In genomic region chr11:6410695-6411430, GRCh38 we compare ENCODE assay signal across 15 cellular contexts. TPM values are rescaled to one million over a fixed set of nuclear protein-coding genes. Genes with fewer than 3 reads are reported as not detected.
"Had no signal": no experiment of that assay in that cellular context is flagged by ENCODE, and none has a peak within 500 bp of the region (broad histone marks: within the 10 kb centered on the region; RNA-seq: fewer than 3 reads in every experiment).

No MANE protein-coding gene starts in this region.

- H3K4me3 Mint-ChIP-seq: activated T-helper 1 cell treated with anti-CD3 and anti-CD28 coated beads, Interleukin-12 subunit alpha, Interleukin-12 subunit beta, Interleukin-2, Interleukin-4 antibody, amounts not matched to agents 30 ng/mL and 10 ng/mL and 1 ng/mL, durations not matched to agents 14 hours and 24 hours and 36 hours; endodermal cell; WTC11 had no signal

- H3K36me3 Mint-ChIP-seq: WTC11 had no signal

- H3K9me3 Mint-ChIP-seq: activated T-helper 1 cell treated with anti-CD3 and anti-CD28 coated beads, Interleukin-12 subunit alpha, Interleukin-12 subunit beta, Interleukin-2, Interleukin-4 antibody, amounts not matched to agents 30 ng/mL and 10 ng/mL and 1 ng/mL, durations not matched to agents 14 hours and 24 hours and 36 hours; endodermal cell; WTC11 had no signal

- DNase-seq: activated CD4-positive, alpha-beta T cell treated with anti-CD3 and anti-CD28 coated beads for 48 hours; activated CD8-positive, alpha-beta memory T cell treated with anti-CD3 and anti-CD28 coated beads, Interleukin-2, amount 50 U/mL, for 48 hours; endodermal cell; islet precursor cell; left ventricle myocardium superior; mesendoderm; ovary; sigmoid colon; stimulated activated CD4-positive, alpha-beta T cell treated with anti-CD3 and anti-CD28 coated beads, Interleukin-1b, Interleukin-23, amount 100 ng/mL, for 48 hours; stomach; thyroid gland had no signal

- ATAC-seq: left ventricle myocardium superior, SK-N-SH treated with all-trans-retinoic acid at 6 μM for 48 hours, WTC11 had no signal

- H3K27ac Mint-ChIP-seq: activated T-helper 1 cell treated with anti-CD3 and anti-CD28 coated beads, Interleukin-12 subunit alpha, Interleukin-12 subunit beta, Interleukin-2, Interleukin-4 antibody, amounts not matched to agents 30 ng/mL and 10 ng/mL and 1 ng/mL, durations not matched to agents 14 hours and 24 hours and 36 hours; endodermal cell; WTC11 had no signal

- H3K27ac ChIP-seq: hepatocyte, ovary, sigmoid colon, stomach, thyroid gland had no signal

RNA-seq across cellular contexts. Expression of gene HPX, which starts 29.9 kb away (rescaled TPM):
- total RNA-seq: activated T-helper 1 cell treated with anti-CD3 and anti-CD28 coated beads, Interleukin-12 subunit alpha, Interleukin-12 subunit beta, Interleukin-2, Interleukin-4 antibody, amounts not matched to agents 30 ng/mL and 10 ng/mL and 1 ng/mL, durations not matched to agents 14 hours and 24 hours and 36 hours; left ventricle myocardium superior had no signal
